In genomic region chr16:74682556-74682955, GRCh38 we compare ENCODE assay signal across 20 cellular contexts.
"Had no signal": no experiment of that assay in that cellular context is flagged by ENCODE, and none has a peak within 500 bp of the region (broad histone marks: within the 10 kb centered on the region; RNA-seq: fewer than 3 reads in every experiment).

No MANE protein-coding gene starts in this region.

- H3K27ac Mint-ChIP-seq: activated B cell treated with CpG ODN at 0.5 μM for 24 hours; activated CD4-positive, alpha-beta T cell treated with anti-CD3 and anti-CD28 coated beads, Interleukin-2, amount 10 ng/mL, durations not matched to agents 24 days and 14 days; activated naive CD8-positive, alpha-beta T cell treated with anti-CD3 and anti-CD28 coated beads, Interleukin-2, amount 50 U/mL, for 24 hours; T-helper 1 cell treated with Interleukin-12 subunit alpha and Interleukin-12 subunit beta and Interleukin-4 antibody, amounts not matched to agents 30 μg/mL and 1 μg/mL, for 36 hours had no signal

- H3K27me3 Mint-ChIP-seq: activated B cell treated with CpG ODN at 0.5 μM for 24 hours; activated CD4-positive, alpha-beta T cell treated with anti-CD3 and anti-CD28 coated beads, Interleukin-2, amount 10 ng/mL, durations not matched to agents 24 days and 14 days; activated naive CD8-positive, alpha-beta T cell treated with anti-CD3 and anti-CD28 coated beads, Interleukin-2, amount 50 U/mL, for 24 hours had no signal

- H3K9me3 ChIP-seq: ascending aorta, body of pancreas, Peyer's patch, SJSA1 had no signal

- H3K4me1 ChIP-seq: ascending aorta, body of pancreas, Peyer's patch, SJSA1 had no signal

- H3K4me3 Mint-ChIP-seq: activated B cell treated with CpG ODN at 0.5 μM for 24 hours; activated CD4-positive, alpha-beta T cell treated with anti-CD3 and anti-CD28 coated beads, Interleukin-2, amount 10 ng/mL, durations not matched to agents 24 days and 14 days; activated naive CD8-positive, alpha-beta T cell treated with anti-CD3 and anti-CD28 coated beads, Interleukin-2, amount 50 U/mL, for 24 hours; T-helper 1 cell treated with Interleukin-12 subunit alpha and Interleukin-12 subunit beta and Interleukin-4 antibody, amounts not matched to agents 30 μg/mL and 1 μg/mL, for 36 hours had no signal

- H3K27ac ChIP-seq: ascending aorta, body of pancreas, Peyer's patch, SJSA1 had no signal

- ATAC-seq: activated naive CD4-positive, alpha-beta T cell treated with anti-CD3 and anti-CD28 coated beads, Interleukin-2, amount 50 U/mL, for 72 hours; activated naive CD8-positive, alpha-beta T cell treated with anti-CD3 and anti-CD28 coated beads, Interleukin-2, amount 50 U/mL, for 24 hours; body of pancreas had no signal

- H3K27me3 ChIP-seq: ascending aorta, body of pancreas, Peyer's patch, SJSA1 had no signal

- H3K4me3 ChIP-seq: ascending aorta, body of pancreas, Peyer's patch, SJSA1 had no signal

- DNase-seq: activated B cell treated with CpG ODN at 0.5 μM for 24 hours; activated CD4-positive, alpha-beta T cell treated with anti-CD3 and anti-CD28 coated beads for 1 hour; activated CD4-positive, alpha-beta T cell treated with anti-CD3 and anti-CD28 coated beads, Interleukin-2, amount 10 ng/mL, durations not matched to agents 24 days and 14 days; activated CD4-positive, alpha-beta T cell treated with anti-CD3 and anti-CD28 coated beads, Interleukin-2, amount 50 U/mL, for 48 hours; activated naive CD8-positive, alpha-beta T cell treated with anti-CD3 and anti-CD28 coated beads, Interleukin-2, amount 50 U/mL, for 24 hours; amniotic stem cell; body of pancreas; MM.1S; NCI-H1105; NCI-H1436; NCI-H1694 treated with DMSO at 0.1 percent for 48 hours; NCI-H2029 treated with DMSO at 0.1 percent for 48 hours; NCI-H446; NCI-H524; Peyer's patch; SHP77 had no signal

- H3K9me3 Mint-ChIP-seq: activated B cell treated with CpG ODN at 0.5 μM for 24 hours; activated CD4-positive, alpha-beta T cell treated with anti-CD3 and anti-CD28 coated beads, Interleukin-2, amount 10 ng/mL, durations not matched to agents 24 days and 14 days; activated naive CD4-positive, alpha-beta T cell treated with anti-CD3 and anti-CD28 coated beads, Interleukin-2, amount 50 U/mL, for 72 hours; activated naive CD8-positive, alpha-beta T cell treated with anti-CD3 and anti-CD28 coated beads, Interleukin-2, amount 50 U/mL, for 24 hours; T-helper 1 cell treated with Interleukin-12 subunit alpha and Interleukin-12 subunit beta and Interleukin-4 antibody, amounts not matched to agents 30 μg/mL and 1 μg/mL, for 36 hours had no signal
